Comparison of ENCODE assay signal across 17 cellular contexts in the genomic region with DNA sequence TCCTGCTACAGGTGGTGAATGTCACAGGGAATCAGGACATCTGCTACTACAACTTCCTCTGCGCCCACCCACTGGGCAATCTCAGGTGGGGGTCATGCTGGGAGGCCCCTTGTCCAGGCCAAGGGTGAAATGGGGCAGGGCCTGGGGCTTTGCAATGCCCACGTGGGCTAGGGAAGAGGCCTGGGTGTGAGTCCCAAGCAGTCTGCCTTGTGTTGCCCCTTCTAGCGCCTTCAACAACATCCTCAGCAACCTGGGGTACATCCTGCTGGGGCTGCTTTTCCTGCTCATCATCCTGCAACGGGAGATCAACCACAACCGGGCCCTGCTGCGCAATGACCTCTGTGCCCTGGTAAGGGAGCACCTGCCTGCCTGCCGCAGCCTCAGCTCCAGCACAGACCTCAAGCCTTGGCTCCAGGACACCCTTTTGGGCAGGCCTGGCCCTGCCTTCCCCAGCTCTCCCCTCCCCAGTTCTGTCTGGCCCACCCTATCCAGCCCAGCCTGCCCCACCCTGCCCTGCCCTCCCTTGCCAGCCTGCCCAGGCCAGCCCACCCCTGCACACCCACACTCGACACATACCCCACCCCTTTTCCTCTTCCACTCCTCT. TPM values are rescaled to one million over a fixed set of nuclear protein-coding genes. Genes with fewer than 3 reads are reported as not detected.
A peak's percentile ranks its signal among the peaks of the same experiment; 100 is the strongest.
DNase-seq lines count a peak whose midpoint lies in the region; ATAC-seq and TF ChIP-seq lines count a peak whose summit lies in the region.
"Had no signal": no experiment of that assay in that cellular context is flagged by ENCODE, and none has a peak within 500 bp of the region (broad histone marks: within the 10 kb centered on the region; RNA-seq: fewer than 3 reads in every experiment).

No MANE protein-coding gene starts in this region.

- peak overlapping the region; percentile 86 to 97 (median 93) for H3K27ac Mint-ChIP-seq in CD14-positive monocyte
- H3K27ac Mint-ChIP-seq in activated B cell treated with CpG ODN at 0.5 μM for 24 hours, result peak overlapping the region; percentile 94
- peak overlapping the region in 1 of 2 donors; percentile 36 for H3K27ac Mint-ChIP-seq in natural killer cell
- H3K27ac Mint-ChIP-seq: progenitor cell of endocrine pancreas had no signal

- no peak overlapping the region for H3K14ac ChIP-seq in neuronal stem cell (ENCODE audit: low read length)

- no peak overlapping the region for H3K18ac ChIP-seq in neuronal stem cell (ENCODE audit: low read length)

- H2BK5ac ChIP-seq in neuronal stem cell (ENCODE audit: low read length), result no peak overlapping the region

- no peaks in the 10 kb centered on the region for H3K9me3 Mint-ChIP-seq in CD14-positive monocyte
- no peaks in the 10 kb centered on the region for H3K9me3 Mint-ChIP-seq in activated B cell treated with CpG ODN at 0.5 μM for 24 hours
- no peaks in the 10 kb centered on the region for H3K9me3 Mint-ChIP-seq in natural killer cell

- no CpG with 5 or more reads among the region's 8 CpGs for WGBS in neuronal stem cell (ENCODE audit: extremely low coverage in 2 of 2, insufficient read length in 2 of 2, insufficient replicate concordance in 1 of 2), 2 donors

- no peak overlapping the region for H4K8ac ChIP-seq in neuronal stem cell (ENCODE audit: low read depth, low read length)

- H2AFZ ChIP-seq in neuronal stem cell (ENCODE audit: low read length), result no peak overlapping the region

- peak; percentile 16 for DNase-seq in CD14-positive monocyte (ENCODE audit: low spot score)
- DNase-seq in activated B cell treated with CpG ODN at 0.5 μM for 24 hours, result no peak
- DNase-seq in neuronal stem cell (ENCODE audit: low spot score), result no peak
- DNase-seq in natural killer cell, result no peak
- DNase-seq in stimulated activated CD4-positive, alpha-beta T cell treated with anti-CD3 and anti-CD28 coated beads, Interleukin-4, amount 100 ng/mL, for 1 hour, result no peak
- DNase-seq in ecto neural progenitor cell (ENCODE audit: low spot score), result no peak
- DNase-seq: anterior cingulate cortex, DMS 273 treated with DMSO at 0.1 percent for 48 hours, MM.1S, NCI-H187 treated with DMSO at 0.1 percent for 48 hours, NCI-H345, SHP77 treated with DMSO at 0.1 percent for 48 hours had no signal

- H2BK15ac ChIP-seq in neuronal stem cell (ENCODE audit: low read length), result no peak overlapping the region

- H2BK120ac ChIP-seq in neuronal stem cell (ENCODE audit: low read depth, low read length), result no peak overlapping the region

- no peak overlapping the region for H3K27ac ChIP-seq in neuronal stem cell (replicated peaks; ENCODE audit: low read length)
- H3K27ac ChIP-seq: thyroid gland had no signal

- no peak overlapping the region for H3K4ac ChIP-seq in neuronal stem cell (ENCODE audit: low read length)

- H3K9me3 ChIP-seq in neuronal stem cell (replicated peaks in 1 of 2; ENCODE audit: control insufficient read depth in 2 of 2, insufficient read depth in 1 of 2, low read depth in 1 of 2, low read length in 2 of 2), result no peaks in the 10 kb centered on the region
- H3K9me3 ChIP-seq: thyroid gland had no signal

- no peaks in the 10 kb centered on the region for H3K4me1 ChIP-seq in neuronal stem cell (ENCODE audit: control insufficient read depth in 2 of 2, insufficient read depth in 1 of 2, low read depth in 1 of 2, low read length in 2 of 2)
- H3K4me1 ChIP-seq: thyroid gland had no signal

- no peak overlapping the region for H2BK12ac ChIP-seq in neuronal stem cell (ENCODE audit: low read length)

- H3K27me3 ChIP-seq in neuronal stem cell (ENCODE audit: control insufficient read depth in 3 of 3, insufficient read depth in 3 of 3, low read depth in 1 of 3, low read length in 3 of 3), result no peaks in the 10 kb centered on the region
- H3K27me3 ChIP-seq: thyroid gland had no signal

- H3K4me2 ChIP-seq in neuronal stem cell (ENCODE audit: insufficient read depth, low read length, poor library complexity, severe bottlenecking), result no peak overlapping the region
- H3K4me2 ChIP-seq: smooth muscle cell had no signal

- no peak overlapping the region for H4K91ac ChIP-seq in neuronal stem cell (ENCODE audit: low read depth, low read length, poor library complexity)

- no peaks in the 10 kb centered on the region for H3K79me1 ChIP-seq in neuronal stem cell (ENCODE audit: low read depth, low read length)

- intact Hi-C loops in CD14-positive monocyte (cut with micrococcal nuclease), result no loop called here
- intact Hi-C loops in activated B cell treated with CpG ODN at 0.5 μM for 24 hours (cut with micrococcal nuclease), result loop anchor here (1.0 to 2.0 kb wide), 6 partner anchors 12 to 92 kb away; a partner anchor contains a TSS
- intact Hi-C loops in natural killer cell (cut with micrococcal nuclease), result no loop called here

- peaks cover 17 to 50% of the 10 kb centered on the region in 2 donors for H3K36me3 ChIP-seq in neuronal stem cell (replicated peaks in 1 of 2; ENCODE audit: control insufficient read depth in 2 of 2, insufficient read depth in 2 of 2, low read length in 2 of 2)

- H3K9ac ChIP-seq in neuronal stem cell (ENCODE audit: low read depth, low read length, poor library complexity), result peak overlapping the region; percentile 38

- H3K4me1 Mint-ChIP-seq in CD14-positive monocyte (peaks cover 64% of the 10 kb centered on the region), activated B cell treated with CpG ODN at 0.5 μM for 24 hours (peaks cover 75% of the 10 kb centered on the region), natural killer cell (peaks cover 0 to 1% of the 10 kb centered on the region in 2 donors)

- no peak overlapping the region for H3K23ac ChIP-seq in neuronal stem cell (ENCODE audit: low read depth, low read length, poor library complexity)

- H3K4me3 Mint-ChIP-seq in CD14-positive monocyte, result no peak overlapping the region
- peak overlapping the region; percentile 74 for H3K4me3 Mint-ChIP-seq in activated B cell treated with CpG ODN at 0.5 μM for 24 hours
- H3K4me3 Mint-ChIP-seq in natural killer cell, result no peak overlapping the region

- CTCF ChIA-PET in activated B cell treated with CpG ODN at 0.5 μM for 24 hours (lab: Charles Lee), result interaction anchor here (1.0 to 1.2 kb wide), 3 partner anchors 9 to 37 kb away, joined by 3 to 5 read pairs (median 3); no protein-coding TSS in a partner anchor

- TF ChIP-seq CTCF in CD14-positive monocyte (IDR thresholded peaks at IDR 0.05) (no peak), activated B cell treated with CpG ODN at 0.5 μM for 24 hours (IDR thresholded peaks at IDR 0.05) (no peak), natural killer cell (IDR thresholded peaks at IDR 0.05) (no peak)

- ATAC-seq in GM19395 (IDR thresholded peaks at IDR 0.05; ENCODE audit: unreplicated experiment) (peak; percentile 29), activated B cell treated with CpG ODN at 0.5 μM for 24 hours (ENCODE audit: low read depth) (peak; percentile 0), natural killer cell (no peak), HG03095 (IDR thresholded peaks at IDR 0.05; ENCODE audit: unreplicated experiment) (no peak)

- H2AK5ac ChIP-seq in neuronal stem cell (ENCODE audit: low read depth, low read length), result no peak overlapping the region

- POLR2A ChIA-PET in activated B cell treated with CpG ODN at 0.5 μM for 24 hours (lab: Charles Lee), result interaction anchor here (0.7 to 5.9 kb wide), 7 partner anchors 11 to 729 kb away, joined by 3 to 63 read pairs (median 11); a partner anchor contains a TSS

- peaks cover 0 to 2% (median 1%) of the 10 kb centered on the region in 3 donors for H3K27me3 Mint-ChIP-seq in CD14-positive monocyte (ENCODE audit: low read depth in 3 of 3)
- no peaks in the 10 kb centered on the region for H3K27me3 Mint-ChIP-seq in activated B cell treated with CpG ODN at 0.5 μM for 24 hours
- H3K27me3 Mint-ChIP-seq in natural killer cell (ENCODE audit: low read depth in 2 of 2), result no peaks in the 10 kb centered on the region
- H3K27me3 Mint-ChIP-seq: progenitor cell of endocrine pancreas had no signal

- no peak overlapping the region for H3K4me3 ChIP-seq in neuronal stem cell (ENCODE audit: low read length in 2 of 2)
- H3K4me3 ChIP-seq: smooth muscle cell, thyroid gland had no signal

- H3K36me3 Mint-ChIP-seq in CD14-positive monocyte (peaks cover 70 to 92% of the 10 kb centered on the region in 2 donors), activated B cell treated with CpG ODN at 0.5 μM for 24 hours (ENCODE audit: low read depth) (peaks cover 79% of the 10 kb centered on the region), natural killer cell (no peaks in the 10 kb centered on the region)

RNA-seq across cellular contexts. Expression of a gene that starts 9.1 kb away (rescaled TPM):
- polyA plus RNA-seq in CD14-positive monocyte, result 1 to 10 TPM; 3.6 to 4.0 TPM
- total RNA-seq in activated B cell treated with CpG ODN at 0.5 μM for 24 hours (14.2 and 17.9 TPM in 2 replicates), natural killer cell (10 to 100 TPM in 1 of 3 donors, 1 to 10 TPM in 2; 8.2 to 18.0 (median 8.3) TPM)
- polyA plus RNA-seq in neuronal stem cell (2013, experiment 1 of 2), result 159 TPM
- polyA plus RNA-seq in neuronal stem cell (2013, experiment 2 of 2), result 154 TPM

RNA-seq across cellular contexts. Expression of a gene that starts 11.5 kb away (rescaled TPM):
- 10 to 100 TPM; 21.8 to 41.8 TPM for polyA plus RNA-seq in CD14-positive monocyte
- 96.7 and 115 TPM in 2 replicates for total RNA-seq in activated B cell treated with CpG ODN at 0.5 μM for 24 hours
- polyA plus RNA-seq in neuronal stem cell (2013, experiment 1 of 2), result 16.9 TPM
- polyA plus RNA-seq in neuronal stem cell (2013, experiment 2 of 2), result 17.7 TPM
- total RNA-seq in natural killer cell, result 100 to 1,000 TPM in 1 of 3 donors, 10 to 100 TPM in 2; 80.0 to 111 (median 82.0) TPM

RNA-seq across cellular contexts. Expression of a gene that starts 41.8 kb away (rescaled TPM):
- polyA plus RNA-seq in CD14-positive monocyte, result 1 to 10 TPM; 6.1 to 9.5 TPM
- total RNA-seq in activated B cell treated with CpG ODN at 0.5 μM for 24 hours (274 and 341 TPM in 2 replicates), natural killer cell (100 to 1,000 TPM; 397 to 471 (median 441) TPM)
- polyA plus RNA-seq in neuronal stem cell (2013, experiment 1 of 2), result 12.7 TPM
- polyA plus RNA-seq in neuronal stem cell (2013, experiment 2 of 2), result 12.2 TPM

RNA-seq across cellular contexts. Expression of a gene that starts 42.4 kb away (rescaled TPM):
- polyA plus RNA-seq in CD14-positive monocyte, result 1 to 10 TPM; 6.4 to 7.8 TPM
- total RNA-seq in activated B cell treated with CpG ODN at 0.5 μM for 24 hours, result 18.7 and 22.3 TPM in 2 replicates
- 20.9 TPM for polyA plus RNA-seq in neuronal stem cell (2013, experiment 1 of 2)
- 21.5 TPM for polyA plus RNA-seq in neuronal stem cell (2013, experiment 2 of 2)
- total RNA-seq in natural killer cell, result 10 to 100 TPM; 13.7 to 20.7 (median 17.3) TPM

RNA-seq across cellular contexts. Expression of a gene that starts 46.0 kb away (rescaled TPM):
- polyA plus RNA-seq in CD14-positive monocyte, result 10 to 100 TPM; 23.7 to 25.1 TPM
- total RNA-seq in activated B cell treated with CpG ODN at 0.5 μM for 24 hours, result 71.3 and 78.7 TPM in 2 replicates
- polyA plus RNA-seq in neuronal stem cell (2013, experiment 1 of 2), result 89.5 TPM
- polyA plus RNA-seq in neuronal stem cell (2013, experiment 2 of 2), result 91.3 TPM
- 10 to 100 TPM; 46.1 to 71.0 (median 58.8) TPM for total RNA-seq in natural killer cell

Comparison
In these comparisons a context has a peak if more than half of its experiments do, and no peak if none do; other contexts are left out.
1. ATAC-seq: peak in GM19395 (single experiment) and activated B cell treated with CpG ODN at 0.5 μM for 24 hours (single experiment); none in natural killer cell (0 of 3) and HG03095 (single experiment).